1 cellular context compared by ENCODE assay signal in genomic region chr2:158893474-158893873, GRCh38.
TF ChIP-seq lines count a peak whose summit lies in the region.

No MANE protein-coding gene starts in this region.

TF ChIP-seq in HepG2, 621 proteins besides CTCF, POLR2A, EP300 and RAD21:
- TF ChIP-seq ZNF546 (CRISPR knock-in tag; conservative IDR thresholded peaks at IDR 0.05), result no peak
- TF ChIP-seq HNF4G (IDR thresholded peaks at IDR 0.05; ENCODE audit: borderline replicate concordance, low read depth, low read length), result no peak
- TF ChIP-seq HNF4G (CRISPR knock-in tag; IDR thresholded peaks at IDR 0.05; ENCODE audit: borderline replicate concordance, low read depth), result no peak
- no peak for TF ChIP-seq ZNF564 (CRISPR knock-in tag; IDR thresholded peaks at IDR 0.05)
- TF ChIP-seq LCORL (IDR thresholded peaks at IDR 0.05), result no peak
- TF ChIP-seq LCORL (CRISPR knock-in tag; IDR thresholded peaks at IDR 0.05), result no peak
- TF ChIP-seq SNAI1 (CRISPR knock-in tag; IDR thresholded peaks at IDR 0.05; ENCODE audit: borderline replicate concordance), result no peak
- TF ChIP-seq THYN1 (CRISPR knock-in tag; IDR thresholded peaks at IDR 0.05; ENCODE audit: borderline replicate concordance, low read depth), result no peak
- TF ChIP-seq CAMTA2 (CRISPR knock-in tag; IDR thresholded peaks at IDR 0.05; ENCODE audit: borderline replicate concordance), result no peak
- no peak for TF ChIP-seq PRMT3 (CRISPR knock-in tag; IDR thresholded peaks at IDR 0.05; ENCODE audit: borderline replicate concordance, low read depth)
- no peak for TF ChIP-seq ZNF747 (CRISPR knock-in tag; IDR thresholded peaks at IDR 0.05; ENCODE audit: borderline replicate concordance)
- TF ChIP-seq ZNF609 (CRISPR knock-in tag; IDR thresholded peaks at IDR 0.05; ENCODE audit: borderline replicate concordance), result no peak
- no peak for TF ChIP-seq ZNF513 (CRISPR knock-in tag; conservative IDR thresholded peaks at IDR 0.05)
- no peak for TF ChIP-seq HINFP (CRISPR knock-in tag; IDR thresholded peaks at IDR 0.05; ENCODE audit: low read depth)
- no peak for TF ChIP-seq ZNF253 (CRISPR knock-in tag; IDR thresholded peaks at IDR 0.05; ENCODE audit: borderline replicate concordance)
- TF ChIP-seq ZSCAN12 (CRISPR knock-in tag; IDR thresholded peaks at IDR 0.05), result no peak
- no peak for TF ChIP-seq ZNF598 (CRISPR knock-in tag; IDR thresholded peaks at IDR 0.05; ENCODE audit: borderline replicate concordance)
- TF ChIP-seq GPN1 (CRISPR knock-in tag; IDR thresholded peaks at IDR 0.05; ENCODE audit: borderline replicate concordance), result no peak
- TF ChIP-seq NPAS2 (CRISPR knock-in tag; IDR thresholded peaks at IDR 0.05; ENCODE audit: borderline replicate concordance), result no peak
